Comparison of ENCODE assay signal across 8 cellular contexts in genomic region chr17:56779898-56780777, GRCh38. TPM values are rescaled to one million over a fixed set of nuclear protein-coding genes. Genes with fewer than 3 reads are reported as not detected.
DNase-seq lines count a peak whose midpoint lies in the region; ATAC-seq and TF ChIP-seq lines count a peak whose summit lies in the region.

No MANE protein-coding gene starts in this region.

- DNase-seq in CD1c-positive myeloid dendritic cell (ENCODE audit: extremely low spot score) (peak; percentile 89), NCI-H526 (lab: John Stamatoyannopoulos, UW) (peak; percentile 65 to 80), dorsolateral prefrontal cortex (peak; percentile 63 to 91 (median 74)), medulla oblongata (ENCODE audit: extremely low spot score) (peak; percentile 79)
- peak; percentile 86 to 88 for DNase-seq in activated CD4-positive, alpha-beta T cell treated with anti-CD3 and anti-CD28 coated beads, Interleukin-2, amount 50 U/mL, for 48 hours
- peak; percentile 79 for DNase-seq in stimulated activated CD8-positive, alpha-beta memory T cell treated with anti-CD3 and anti-CD28 coated beads, Interleukin-12 subunit alpha, Interleukin-12 subunit beta, amount 100 ng/mL, for 1 hour (ENCODE audit: low read depth)

- ATAC-seq in GM19372 (IDR thresholded peaks at IDR 0.05; ENCODE audit: low read depth, unreplicated experiment) (peak; percentile 94), HG03460 (IDR thresholded peaks at IDR 0.05; ENCODE audit: unreplicated experiment) (peak; percentile 95)

- no peak overlapping the region for H3K27ac ChIP-seq in dorsolateral prefrontal cortex

- H3K27me3 ChIP-seq in dorsolateral prefrontal cortex, result peaks cover 0 to 17% (median 0%) of the 10 kb centered on the region in 45 donors

- peak overlapping the region in 58 of 59 donors; percentile 12 to 67 (median 46) for H3K4me3 ChIP-seq in dorsolateral prefrontal cortex

- intact Hi-C loops in dorsolateral prefrontal cortex (cut with DNase I), result loop anchor here (2.0 to 5.0 kb wide), 2 partner anchors 187 to 188 kb away; partner anchors contain the start of gene NOG (in 2 of the 2)

- TF ChIP-seq CTCF in dorsolateral prefrontal cortex (IDR thresholded peaks at IDR 0.05 in 54 of 56, conservative IDR thresholded peaks at IDR 0.05 in 2 of 56; ENCODE audit: low read depth in 1 of 56, partially characterized antibody in 56 of 56), result peak; percentile 80 to 100 (median 98)

RNA-seq across cellular contexts. Expression of gene C17orf67, which starts 53.6 kb away (rescaled TPM):
- total RNA-seq in dorsolateral prefrontal cortex, result 10 to 100 TPM in 1 of 120 experiments, 1 to 10 TPM in 118, under 1 TPM in 1; 0.63 to 10.3 (median 3.4) TPM

RNA-seq across cellular contexts. Expression of gene DGKE, which starts 53.8 kb away (rescaled TPM):
- 10 to 100 TPM; 16.5 to 50.4 (median 34.2) TPM for total RNA-seq in dorsolateral prefrontal cortex
